Comparison of ENCODE assay signal across 1 cellular context in the genomic region with DNA sequence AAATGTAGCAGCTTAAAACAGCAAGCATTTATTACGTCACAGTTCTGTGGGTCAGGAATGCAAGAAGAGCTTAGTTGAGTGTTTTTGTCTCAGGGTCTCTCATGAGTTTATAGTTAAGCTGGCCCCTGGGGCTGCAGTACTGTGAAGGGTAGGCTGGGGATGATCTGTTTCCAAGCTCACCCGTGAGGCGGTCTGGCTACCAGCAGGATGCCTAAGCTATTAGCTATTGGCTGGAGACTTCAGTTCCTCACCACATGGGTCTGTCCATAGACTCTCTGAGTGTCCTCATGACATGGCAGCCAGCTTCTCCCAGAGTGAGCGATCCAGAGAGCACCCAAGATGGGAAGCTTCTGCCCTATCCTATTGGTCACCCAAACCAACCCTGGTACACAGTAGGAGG.
TF ChIP-seq lines count a peak whose summit lies in the region.

No MANE protein-coding gene starts in this region.

TF ChIP-seq in IMR-90, 13 proteins besides CTCF, POLR2A, EP300 and RAD21:
- TF ChIP-seq CHD1 (IDR thresholded peaks at IDR 0.05; ENCODE audit: low read depth, low read length), result no peak
- TF ChIP-seq CEBPB (IDR thresholded peaks at IDR 0.05; ENCODE audit: low read depth, low read length), result 0 out of 2 replicates have a peak, but pooled peaks have one; percentile 12
